Comparison of ENCODE assay signal across 8 cellular contexts in genomic region chr17:732788-733720, GRCh38. TPM values are rescaled to one million over a fixed set of nuclear protein-coding genes. Genes with fewer than 3 reads are reported as not detected.
DNase-seq lines count a peak whose midpoint lies in the region; ATAC-seq and TF ChIP-seq lines count a peak whose summit lies in the region.

No MANE protein-coding gene starts in this region.

- TF ChIP-seq POLR2A in HCT116 (IDR thresholded peaks at IDR 0.05; ENCODE audit: borderline replicate concordance, extremely low read depth, insufficient read depth, insufficient read length): no peak

- TF ChIP-seq CTCF in HCT116 (IDR thresholded peaks at IDR 0.05 in 2 of 3, conservative IDR thresholded peaks at IDR 0.05 in 1 of 3; ENCODE audit: borderline replicate concordance in 1 of 3, insufficient read depth in 1 of 3, low read depth in 2 of 3, low read length in 2 of 3) (no peak), left ventricle myocardium inferior (IDR thresholded peaks at IDR 0.05; ENCODE audit: borderline replicate concordance) (no peak)

- TF ChIP-seq RAD21 in HCT116 (IDR thresholded peaks at IDR 0.05; ENCODE audit: low read depth): no peak

- no peaks in the 10 kb centered on the region for H3K9me3 Mint-ChIP-seq in activated naive CD4-positive, alpha-beta T cell treated with anti-CD3 and anti-CD28 coated beads, Interleukin-2, amount 50 U/mL, for 24 hours

- peaks cover 53% of the 10 kb centered on the region for H3K79me2 ChIP-seq in HCT116 (ENCODE audit: insufficient read depth, low read length)

- H3K27me3 ChIP-seq in HCT116 (ENCODE audit: insufficient read depth, low read length) (no peaks in the 10 kb centered on the region), left ventricle myocardium inferior (ENCODE audit: low read depth) (no peaks in the 10 kb centered on the region)

- H3K36me3 ChIP-seq in HCT116 (ENCODE audit: control insufficient read depth in 1 of 2, insufficient read depth in 2 of 2, low read length in 2 of 2) (peaks cover 6 to 14% of the 10 kb centered on the region in 2 experiments; a peak in 3 of 4 replicates), left ventricle myocardium inferior (no peaks in the 10 kb centered on the region)

- no peaks in the 10 kb centered on the region for H3K36me3 Mint-ChIP-seq in activated naive CD4-positive, alpha-beta T cell treated with anti-CD3 and anti-CD28 coated beads, Interleukin-2, amount 50 U/mL, for 24 hours

- CTCF ChIA-PET in HCT116 (lab: Charles Lee): interaction anchor here (0.6 to 1.1 kb wide), 2 partner anchors 264 to 346 kb away, joined by 4 read pairs; partner anchors contain the start of gene TIMM22

- no peaks in the 10 kb centered on the region for H3K4me1 Mint-ChIP-seq in activated naive CD4-positive, alpha-beta T cell treated with anti-CD3 and anti-CD28 coated beads, Interleukin-2, amount 50 U/mL, for 24 hours

- BruUV-seq in HCT116 (replicated peaks; lab: Mats Ljungman, UMichigan): no TSS peak

- H3K27ac Mint-ChIP-seq in activated naive CD4-positive, alpha-beta T cell treated with anti-CD3 and anti-CD28 coated beads, Interleukin-2, amount 50 U/mL, for 24 hours: peak overlapping the region; percentile 86

- H2AFZ ChIP-seq in HCT116 (ENCODE audit: low read depth, low read length, poor library complexity, severe bottlenecking): no peak overlapping the region

- peak overlapping the region; percentile 90 for H3K4me2 ChIP-seq in HCT116 (ENCODE audit: low read length)

- H3K4me3 ChIP-seq in HCT116 (replicated peaks in 1 of 2; ENCODE audit: low read depth in 1 of 2, low read length in 2 of 2): peak overlapping the region; percentile 74 to 76
- peak overlapping the region; percentile 90 for H3K4me3 ChIP-seq in left ventricle myocardium inferior

- ATAC-seq in HCT116: peak; percentile 26
- no peak for ATAC-seq in GM18520 (IDR thresholded peaks at IDR 0.05; ENCODE audit: unreplicated experiment)
- no peak for ATAC-seq in GM18517 (IDR thresholded peaks at IDR 0.05; ENCODE audit: unreplicated experiment)

- peak overlapping the region; percentile 87 for H3K9ac ChIP-seq in HCT116 (ENCODE audit: low read length)

- H3K4me3 Mint-ChIP-seq in activated naive CD4-positive, alpha-beta T cell treated with anti-CD3 and anti-CD28 coated beads, Interleukin-2, amount 50 U/mL, for 24 hours: peak overlapping the region; percentile 83

- intact Hi-C loops in HCT116 (cut with micrococcal nuclease): no loop called here
- intact Hi-C loops in left ventricle myocardium inferior (cut with micrococcal nuclease): no loop called here
- intact Hi-C loops in posterior cingulate gyrus (cut with DNase I): no loop called here

- DNase-seq in ELR (ENCODE audit: low read depth) (peak; percentile 67), HCT116 (ENCODE audit: low read depth, low spot score) (no peak), NCI-H748 (lab: John Stamatoyannopoulos, UW; ENCODE audit: unreplicated experiment) (peak; percentile 72), left ventricle myocardium inferior (peak; percentile 36), posterior cingulate gyrus (peak in 8 of 10 donors; percentile 16 to 92 (median 48))

- H3K9me3 ChIP-seq in HCT116 (ENCODE audit: control insufficient read depth in 1 of 2, insufficient read depth in 1 of 2, low read depth in 1 of 2, low read length in 2 of 2) (no peaks in the 10 kb centered on the region), left ventricle myocardium inferior (replicated peaks) (no peaks in the 10 kb centered on the region)

- H3K9me2 ChIP-seq in HCT116 (ENCODE audit: insufficient read depth): no peaks in the 10 kb centered on the region

- no peaks in the 10 kb centered on the region for H4K20me1 ChIP-seq in HCT116 (ENCODE audit: insufficient read depth)

- peaks cover 2% of the 10 kb centered on the region for H3K27me3 Mint-ChIP-seq in activated naive CD4-positive, alpha-beta T cell treated with anti-CD3 and anti-CD28 coated beads, Interleukin-2, amount 50 U/mL, for 24 hours

- POLR2A ChIA-PET in HCT116 (lab: Charles Lee): no interaction called here

- H3K4me1 ChIP-seq in HCT116 (ENCODE audit: control insufficient read depth in 1 of 2, insufficient read depth in 2 of 2, low read length in 2 of 2) (peaks cover 3 to 22% of the 10 kb centered on the region in 2 experiments; a peak in 3 of 4 replicates), left ventricle myocardium inferior (peaks cover 25% of the 10 kb centered on the region)

- H3K27ac ChIP-seq in HCT116 (ENCODE audit: low read depth, low read length): peak overlapping the region; percentile 84
- H3K27ac ChIP-seq in left ventricle myocardium inferior (replicated peaks): peak overlapping the region; percentile 84

- RAD21 ChIA-PET in HCT116 (lab: Charles Lee; ENCODE audit: low non-redundant PET in 1 of 2, low total read pairs in 2 of 2, uncharacterized antibody in 2 of 2, unreplicated experiment in 2 of 2): no interaction called here

TF ChIP-seq in HCT116, 20 proteins besides CTCF, POLR2A, EP300 and RAD21:
- TF ChIP-seq EGR1 (IDR thresholded peaks at IDR 0.05; ENCODE audit: low read depth): no peak
- peak; percentile 50; the same call in 1 of the 2 replicates for TF ChIP-seq ZFX (IDR thresholded peaks at IDR 0.05)

RNA-seq across cellular contexts. Expression of gene TLCD3A, which starts 0.7 kb away (rescaled TPM):
- 26.0 TPM for total RNA-seq in HCT116 (2021; ENCODE audit: unreplicated experiment)
- polyA plus RNA-seq in HCT116 (2012): 25.2 and 28.6 TPM in 2 replicates
- 1.5 TPM for total RNA-seq in left ventricle myocardium inferior

RNA-seq across cellular contexts. Expression of gene VPS53, which starts 18.4 kb away (rescaled TPM):
- 47.8 TPM for total RNA-seq in HCT116 (2021; ENCODE audit: unreplicated experiment)
- polyA plus RNA-seq in HCT116 (2012): 20.5 and 22.6 TPM in 2 replicates
- 30.7 TPM for total RNA-seq in left ventricle myocardium inferior

RNA-seq across cellular contexts. Expression of gene GEMIN4, which starts 19.0 kb away (rescaled TPM):
- 53.2 TPM for total RNA-seq in HCT116 (2021; ENCODE audit: unreplicated experiment)
- polyA plus RNA-seq in HCT116 (2012): 28.6 and 31.0 TPM in 2 replicates
- 11.1 TPM for total RNA-seq in left ventricle myocardium inferior

RNA-seq across cellular contexts. Expression of gene GLOD4, which starts 49.0 kb away (rescaled TPM):
- total RNA-seq in HCT116 (2021; ENCODE audit: unreplicated experiment): 80.7 TPM
- 70.6 and 83.4 TPM in 2 replicates for polyA plus RNA-seq in HCT116 (2012)
- total RNA-seq in left ventricle myocardium inferior: 26.5 TPM

RNA-seq across cellular contexts. Expression of gene MRM3, which starts 49.1 kb away (rescaled TPM):
- total RNA-seq in HCT116 (2021; ENCODE audit: unreplicated experiment): 32.6 TPM
- 26.2 and 26.4 TPM in 2 replicates for polyA plus RNA-seq in HCT116 (2012)
- 18.7 TPM for total RNA-seq in left ventricle myocardium inferior

Comparison
In these comparisons a context has a peak if more than half of its experiments do, and no peak if none do; other contexts are left out.
1. RNA of gene TLCD3A, which starts 0.7 kb away (total RNA-seq): 26.0 TPM in HCT116 (single experiment); 1.5 TPM in left ventricle myocardium inferior (single experiment); every median in the first group is over 10 times any median in the second.